Comparison of ENCODE assay signal across 16 cellular contexts in the genomic region with DNA sequence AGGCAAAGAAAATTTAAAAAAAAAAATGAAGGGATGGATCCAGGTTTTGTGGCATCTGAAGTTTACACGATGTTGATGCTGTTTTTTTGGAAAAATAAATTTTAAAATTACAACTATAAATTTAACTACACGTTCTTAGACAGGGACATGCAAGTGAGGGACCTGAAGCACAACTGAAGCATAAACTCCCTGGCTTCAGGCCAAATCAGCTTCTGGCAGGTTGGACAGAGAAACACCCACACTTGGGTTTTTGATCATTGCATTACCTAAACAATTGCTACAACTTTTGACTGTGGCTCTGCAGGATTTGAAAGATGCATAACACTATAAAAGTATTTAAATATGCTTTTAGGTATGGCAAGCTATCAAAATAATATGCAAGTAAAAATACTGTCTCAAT.
"Had no signal": no experiment of that assay in that cellular context is flagged by ENCODE, and none has a peak within 500 bp of the region (broad histone marks: within the 10 kb centered on the region; RNA-seq: fewer than 3 reads in every experiment).

No MANE protein-coding gene starts in this region.

- H3K27ac Mint-ChIP-seq: activated naive CD4-positive, alpha-beta T cell treated with anti-CD3 and anti-CD28 coated beads, Interleukin-2, amount 50 U/mL, for 24 hours; naive thymus-derived CD8-positive, alpha-beta T cell; stimulated activated effector memory CD8-positive, alpha-beta T cell treated with anti-CD3 and anti-CD28 coated beads, Interleukin-12 subunit alpha, Interleukin-12 subunit beta, amount 100 ng/mL, for 72 hours had no signal

- H3K4me3 ChIP-seq: coronary artery, smooth muscle cell, tibial nerve had no signal

- DNase-seq: activated CD4-positive, alpha-beta T cell treated with anti-CD3 and anti-CD28 coated beads, Interleukin-2, amount 50 U/mL, for 4 hours; activated CD4-positive, CD25-positive, alpha-beta regulatory T cell treated with anti-CD3 and anti-CD28 coated beads, Interleukin-2, amount 50 U/mL, for 72 hours; activated T-cell treated with anti-CD3 and anti-CD28 coated beads, Interleukin-2, amount 50 U/mL, for 1 hour; central memory CD4-positive, alpha-beta T cell; effector CD8-positive, alpha-beta T cell; foreskin melanocyte; head of caudate nucleus; left colon; naive thymus-derived CD8-positive, alpha-beta T cell; right cardiac atrium had no signal

- H3K36me3 ChIP-seq: neutrophil, tibial nerve had no signal

- H3K36me3 Mint-ChIP-seq: activated naive CD4-positive, alpha-beta T cell treated with anti-CD3 and anti-CD28 coated beads, Interleukin-2, amount 50 U/mL, for 24 hours; naive thymus-derived CD8-positive, alpha-beta T cell; stimulated activated effector memory CD8-positive, alpha-beta T cell treated with anti-CD3 and anti-CD28 coated beads, Interleukin-12 subunit alpha, Interleukin-12 subunit beta, amount 100 ng/mL, for 72 hours had no signal

- H3K4me1 ChIP-seq: tibial nerve had no signal

- H3K4me3 Mint-ChIP-seq: activated naive CD4-positive, alpha-beta T cell treated with anti-CD3 and anti-CD28 coated beads, Interleukin-2, amount 50 U/mL, for 24 hours; naive thymus-derived CD8-positive, alpha-beta T cell; stimulated activated effector memory CD8-positive, alpha-beta T cell treated with anti-CD3 and anti-CD28 coated beads, Interleukin-12 subunit alpha, Interleukin-12 subunit beta, amount 100 ng/mL, for 72 hours had no signal

- H3K27ac ChIP-seq: coronary artery, neutrophil, tibial nerve had no signal

- H3K4me1 Mint-ChIP-seq: activated naive CD4-positive, alpha-beta T cell treated with anti-CD3 and anti-CD28 coated beads, Interleukin-2, amount 50 U/mL, for 24 hours; naive thymus-derived CD8-positive, alpha-beta T cell; stimulated activated effector memory CD8-positive, alpha-beta T cell treated with anti-CD3 and anti-CD28 coated beads, Interleukin-12 subunit alpha, Interleukin-12 subunit beta, amount 100 ng/mL, for 72 hours had no signal

- H3K27me3 Mint-ChIP-seq: activated naive CD4-positive, alpha-beta T cell treated with anti-CD3 and anti-CD28 coated beads, Interleukin-2, amount 50 U/mL, for 24 hours; naive thymus-derived CD8-positive, alpha-beta T cell had no signal

- ATAC-seq: left colon; naive thymus-derived CD8-positive, alpha-beta T cell; right cardiac atrium; stimulated activated effector memory CD8-positive, alpha-beta T cell treated with anti-CD3 and anti-CD28 coated beads, Interleukin-12 subunit alpha, Interleukin-12 subunit beta, amount 100 ng/mL, for 72 hours had no signal

- H3K9me3 ChIP-seq: neutrophil, tibial nerve had no signal

- H3K9me3 Mint-ChIP-seq: naive thymus-derived CD8-positive, alpha-beta T cell had no signal

- H3K27me3 ChIP-seq: neutrophil, tibial nerve had no signal
